Comparison of ENCODE assay signal across 1 cellular context in genomic region chr5:91028518-91028956, GRCh38.
TF ChIP-seq lines count a peak whose summit lies in the region.

No MANE protein-coding gene starts in this region.

TF ChIP-seq in K562, 482 proteins besides CTCF, POLR2A, EP300 and RAD21 (continued from another document and continues in another):
- TF ChIP-seq POLR2B (IDR thresholded peaks at IDR 0.05; ENCODE audit: low read depth, partially characterized antibody) (no peak), PHF20 (IDR thresholded peaks at IDR 0.05; ENCODE audit: partially characterized antibody) (no peak), EP400 (IDR thresholded peaks at IDR 0.05) (peak; percentile 51; the same call in 1 of the 2 replicates), NR2C2 (CRISPR knock-in tag; IDR thresholded peaks at IDR 0.05) (no peak), NR2C2 (tag; IDR thresholded peaks at IDR 0.05) (peak; percentile 83), HMBOX1 (IDR thresholded peaks at IDR 0.05) (peak; percentile 73), ZNF212 (CRISPR knock-in tag; IDR thresholded peaks at IDR 0.05) (no peak), ATF1 (CRISPR knock-in tag; IDR thresholded peaks at IDR 0.05) (no peak), ATF1 (tag; IDR thresholded peaks at IDR 0.05) (peak; percentile 31; the same call in 1 of the 2 replicates), ESRRA (IDR thresholded peaks at IDR 0.05; ENCODE audit: borderline replicate concordance, low read depth) (no peak; the same call in 1 of the 2 replicates), TCF7 (IDR thresholded peaks at IDR 0.05; ENCODE audit: borderline replicate concordance) (no peak), ZNF609 (CRISPR knock-in tag; IDR thresholded peaks at IDR 0.05; ENCODE audit: borderline replicate concordance) (no peak), IRF2 (CRISPR knock-in tag; IDR thresholded peaks at IDR 0.05) (no peak), CBX1 (IDR thresholded peaks at IDR 0.05; ENCODE audit: low read depth) (no peak), HDGF (IDR thresholded peaks at IDR 0.05) (no peak), ZNF280A (IDR thresholded peaks at IDR 0.05; ENCODE audit: low read depth, partially characterized antibody) (no peak), GTF2B (IDR thresholded peaks at IDR 0.05; ENCODE audit: extremely low read depth, insufficient read length) (no peak), BRF2 (IDR thresholded peaks at IDR 0.05; ENCODE audit: borderline replicate concordance, insufficient read depth, insufficient read length) (no peak), ZNF518B (CRISPR knock-in tag; IDR thresholded peaks at IDR 0.05) (no peak), ZBTB26 (CRISPR knock-in tag; IDR thresholded peaks at IDR 0.05) (no peak), ZHX1 (conservative IDR thresholded peaks at IDR 0.05; ENCODE audit: low read length) (no peak), HOMEZ (CRISPR knock-in tag; IDR thresholded peaks at IDR 0.05) (no peak), GABPB1 (CRISPR knock-in tag; IDR thresholded peaks at IDR 0.05) (no peak), TRIM28 (IDR thresholded peaks at IDR 0.05) (no peak), ZNF41 (CRISPR knock-in tag; conservative IDR thresholded peaks at IDR 0.05) (no peak), MECOM (CRISPR knock-in tag; IDR thresholded peaks at IDR 0.05) (no peak), ELF2 (CRISPR knock-in tag; IDR thresholded peaks at IDR 0.05) (no peak), HNRNPLL (IDR thresholded peaks at IDR 0.05; ENCODE audit: low read depth, low read length, poor library complexity, severe bottlenecking) (no peak), PHF8 (IDR thresholded peaks at IDR 0.05; ENCODE audit: borderline replicate concordance, low read length) (no peak), FOXJ2 (tag; IDR thresholded peaks at IDR 0.05) (peak; percentile 72; the same call in 1 of the 2 replicates), ZNF830 (CRISPR knock-in tag; IDR thresholded peaks at IDR 0.05) (no peak), ZNF785 (CRISPR knock-in tag; IDR thresholded peaks at IDR 0.05) (no peak), GTF2E2 (tag; IDR thresholded peaks at IDR 0.05) (no peak), LARP7 (IDR thresholded peaks at IDR 0.05) (no peak), ZNF583 (CRISPR knock-in tag; IDR thresholded peaks at IDR 0.05) (no peak), TARDBP (IDR thresholded peaks at IDR 0.05) (no peak), TRIM24 (IDR thresholded peaks at IDR 0.05) (peak; percentile 63 to 74; a peak in 3 of 4 replicates), THRAP3 (IDR thresholded peaks at IDR 0.05; ENCODE audit: borderline replicate concordance) (no peak), POLR2G (IDR thresholded peaks at IDR 0.05; ENCODE audit: low read depth, low read length) (no peak), IRF9 (tag; IDR thresholded peaks at IDR 0.05) (no peak), CBX2 (IDR thresholded peaks at IDR 0.05; ENCODE audit: insufficient read depth, low read length, poor library complexity, severe bottlenecking) (no peak), FOXA1 (IDR thresholded peaks at IDR 0.05; ENCODE audit: borderline replicate concordance) (no peak), HMG20B (CRISPR knock-in tag; IDR thresholded peaks at IDR 0.05) (no peak), SRSF9 (IDR thresholded peaks at IDR 0.05; ENCODE audit: borderline replicate concordance, low read depth, low read length) (no peak), PCBP1 (IDR thresholded peaks at IDR 0.05; ENCODE audit: low read depth, low read length, poor library complexity, severe bottlenecking) (no peak)
